Comparison of ENCODE assay signal across 8 cellular contexts in genomic region chr11:10490032-10490397, GRCh38. TPM values are rescaled to one million over a fixed set of nuclear protein-coding genes. Genes with fewer than 3 reads are reported as not detected.
DNase-seq lines count a peak whose midpoint lies in the region; ATAC-seq and TF ChIP-seq lines count a peak whose summit lies in the region.
"Had no signal": no experiment of that assay in that cellular context is flagged by ENCODE, and none has a peak within 500 bp of the region (broad histone marks: within the 10 kb centered on the region; RNA-seq: fewer than 3 reads in every experiment).

No MANE protein-coding gene starts in this region.

- H2BK120ac ChIP-seq in mesenchymal stem cell (ENCODE audit: low read depth, low read length): no peak overlapping the region

- H3K18ac ChIP-seq in mesenchymal stem cell (ENCODE audit: low read depth in 1 of 2, low read length in 2 of 2): peak overlapping the region; percentile 74 to 98

- H4K8ac ChIP-seq in mesenchymal stem cell (ENCODE audit: low read length): peak overlapping the region; percentile 75

- H3K9ac ChIP-seq in PC-3 (ENCODE audit: low read length): no peak overlapping the region
- H3K9ac ChIP-seq in mesenchymal stem cell (ENCODE audit: low read length): peak overlapping the region; percentile 2

- H3K9me2 ChIP-seq in PC-3 (replicated peaks; ENCODE audit: low read length): no peaks in the 10 kb centered on the region

- 0 out of 2 replicates have a peak, but pooled peaks cover 9% of the 10 kb centered on the region for H3K79me2 ChIP-seq in PC-3 (ENCODE audit: low read length)

- peak overlapping the region; percentile 79 for H2BK15ac ChIP-seq in mesenchymal stem cell (ENCODE audit: low read depth, poor library complexity, severe bottlenecking)

- H2BK5ac ChIP-seq in mesenchymal stem cell (ENCODE audit: low read depth, low read length, poor library complexity, severe bottlenecking): no peak overlapping the region

- no TSS peak for BruUV-seq in PC-3 (replicated peaks; lab: Mats Ljungman, UMichigan)
- BruUV-seq in Calu3 (replicated peaks; lab: Mats Ljungman, UMichigan): no TSS peak

- DNase-seq in PC-3: no peak
- DNase-seq in mesenchymal stem cell: no peak
- DNase-seq in suprapubic skin (ENCODE audit: low spot score in 2 of 2): peak in 1 of 2 donors; percentile 77
- DNase-seq in Calu3: no peak
- no peak for DNase-seq in hepatic stellate cell (ENCODE audit: low spot score)

- no peak overlapping the region for H3K4me3 Mint-ChIP-seq in Calu3 (ENCODE audit: low read depth, unreplicated experiment)

- no peaks in the 10 kb centered on the region for H3K9me3 Mint-ChIP-seq in Calu3 (ENCODE audit: low read depth, unreplicated experiment)

- no peak for TF ChIP-seq POLR2A in suprapubic skin (IDR thresholded peaks at IDR 0.05)

- H2BK12ac ChIP-seq in mesenchymal stem cell (ENCODE audit: low read length in 2 of 2): peak overlapping the region; percentile 96 to 97

- H2AFZ ChIP-seq in PC-3 (ENCODE audit: low read length): no peak overlapping the region
- H2AFZ ChIP-seq in mesenchymal stem cell (ENCODE audit: low read depth, low read length): no peak overlapping the region

- no peak overlapping the region for H3K27ac Mint-ChIP-seq in Calu3 (ENCODE audit: unreplicated experiment)
- H3K27ac Mint-ChIP-seq: progenitor cell of endocrine pancreas had no signal

- H3K4me1 ChIP-seq in PC-3 (ENCODE audit: insufficient read depth, low read length): peaks cover 43% of the 10 kb centered on the region
- H3K4me1 ChIP-seq in mesenchymal stem cell (ENCODE audit: control insufficient read depth, insufficient read depth, low read depth, low read length): peaks cover 28% of the 10 kb centered on the region
- peaks cover 34% of the 10 kb centered on the region for H3K4me1 ChIP-seq in suprapubic skin

- H4K20me1 ChIP-seq in PC-3 (ENCODE audit: low read length): no peaks in the 10 kb centered on the region

- peaks cover 23% of the 10 kb centered on the region for H3K4me1 Mint-ChIP-seq in Calu3 (ENCODE audit: low read depth, unreplicated experiment)

- H3K14ac ChIP-seq in mesenchymal stem cell (ENCODE audit: low read length in 2 of 2): peak overlapping the region in 1 of 2 experiments; percentile 68

- no peak for TF ChIP-seq EP300 in suprapubic skin (IDR thresholded peaks at IDR 0.05)

- TF ChIP-seq CTCF in PC-3 (conservative IDR thresholded peaks at IDR 0.05; ENCODE audit: low read depth, low read length) (no peak), suprapubic skin (IDR thresholded peaks at IDR 0.05) (no peak), Calu3 (IDR thresholded peaks at IDR 0.05; ENCODE audit: unreplicated experiment) (no peak)

- no peaks in the 10 kb centered on the region; the same call in 1 of the 2 replicates for H3K36me3 ChIP-seq in PC-3 (ENCODE audit: low read depth, low read length)
- H3K36me3 ChIP-seq in mesenchymal stem cell (ENCODE audit: control insufficient read depth in 1 of 2, insufficient read depth in 2 of 2, low read depth in 1 of 2, low read length in 2 of 2): peaks cover 47 to 73% of the 10 kb centered on the region in 2 experiments
- peaks cover 16% of the 10 kb centered on the region for H3K36me3 ChIP-seq in suprapubic skin

- 94% methylated on average over 5 of the region's 5 CpGs for WGBS in mesenchymal stem cell
- WGBS in suprapubic skin: 64% methylated on average over 5 of the region's 5 CpGs

- no peak overlapping the region for H3K23ac ChIP-seq in mesenchymal stem cell (ENCODE audit: low read length in 2 of 2)

- peak overlapping the region; percentile 79 for H3K27ac ChIP-seq in PC-3 (ENCODE audit: low read length)
- H3K27ac ChIP-seq in angular gyrus (ENCODE audit: low read depth, low read length): peak overlapping the region; percentile 97
- H3K27ac ChIP-seq in mesenchymal stem cell (ENCODE audit: low read length, poor library complexity, severe bottlenecking): peak overlapping the region; percentile 91
- peak overlapping the region; percentile 90 for H3K27ac ChIP-seq in suprapubic skin

- H3K36me3 Mint-ChIP-seq in Calu3 (ENCODE audit: insufficient read depth, unreplicated experiment): peaks cover 11% of the 10 kb centered on the region

- H2AK5ac ChIP-seq in mesenchymal stem cell (ENCODE audit: low read length, severe bottlenecking): peak overlapping the region; percentile 78

- H3K27me3 Mint-ChIP-seq in Calu3 (ENCODE audit: unreplicated experiment): no peaks in the 10 kb centered on the region
- H3K27me3 Mint-ChIP-seq: progenitor cell of endocrine pancreas had no signal

- H3F3A ChIP-seq in PC-3 (ENCODE audit: low read length, unreplicated experiment): no peaks in the 10 kb centered on the region

- H3K4me3 ChIP-seq in PC-3 (ENCODE audit: low read length) (no peak overlapping the region), mesenchymal stem cell (ENCODE audit: insufficient read depth in 1 of 2, low read depth in 1 of 2, low read length in 2 of 2) (no peak overlapping the region), suprapubic skin (no peak overlapping the region)

- H3K4me2 ChIP-seq in PC-3 (ENCODE audit: low read length): peak overlapping the region; percentile 24
- no peak overlapping the region for H3K4me2 ChIP-seq in mesenchymal stem cell (ENCODE audit: low read length, poor library complexity, severe bottlenecking)

- H3K9me3 ChIP-seq in PC-3 (ENCODE audit: low read length) (no peaks in the 10 kb centered on the region), mesenchymal stem cell (ENCODE audit: control insufficient read depth, low read length) (no peaks in the 10 kb centered on the region), suprapubic skin (no peaks in the 10 kb centered on the region)

- H3K27me3 ChIP-seq in PC-3 (ENCODE audit: low read length) (no peaks in the 10 kb centered on the region), mesenchymal stem cell (ENCODE audit: control insufficient read depth in 1 of 2, insufficient read depth in 1 of 2, low read length in 2 of 2) (no peaks in the 10 kb centered on the region), suprapubic skin (no peaks in the 10 kb centered on the region)

- H4K91ac ChIP-seq in mesenchymal stem cell (ENCODE audit: low read length): peak overlapping the region; percentile 97

- POLR2A ChIA-PET in PC-3 (lab: Charles Lee; ENCODE audit: unreplicated experiment): no interaction called here

- peak overlapping the region; percentile 71 to 83 for H3K4ac ChIP-seq in mesenchymal stem cell (ENCODE audit: low read depth in 1 of 2, low read length in 2 of 2)

- intact Hi-C loops in PC-3 (cut with micrococcal nuclease): loop anchor here (1.0 kb wide), 1 partner anchor 35 kb away; the partner anchor contains the start of gene AMPD3
- intact Hi-C loops in Calu3 (cut with micrococcal nuclease; ENCODE audit: unreplicated experiment): no loop called here

- peaks cover 30% of the 10 kb centered on the region for H3K79me1 ChIP-seq in mesenchymal stem cell (replicated peaks; ENCODE audit: low read length, poor library complexity, severe bottlenecking)

- CTCF ChIA-PET in PC-3 (lab: Charles Lee): interaction anchor here (1.0 kb wide), 1 partner anchor 76 kb away, joined by 3 read pairs; no protein-coding TSS in a partner anchor
- CTCF ChIA-PET in Calu3 (lab: Charles Lee): no interaction called here

- ATAC-seq in PC-3: no peak
- no peak for ATAC-seq in GM19467 (IDR thresholded peaks at IDR 0.05; ENCODE audit: unreplicated experiment)

RNA-seq across cellular contexts. Expression of gene AMPD3, which starts 35.0 kb away (rescaled TPM):
- total RNA-seq in PC-3 (2014; rRNA removed): 11.8 and 16.5 TPM in 2 replicates
- 19.4 TPM for polyA plus RNA-seq in mesenchymal stem cell (2013, experiment 1 of 2)
- 19.7 TPM for polyA plus RNA-seq in mesenchymal stem cell (2013, experiment 2 of 2)
- 10 to 100 TPM; 23.5 to 51.7 (median 27.4) TPM for total RNA-seq in suprapubic skin
- 2.1 and 3.1 TPM in 2 replicates for total RNA-seq in Calu3 (2022)

RNA-seq across cellular contexts. Expression of gene RNF141, which starts 51.0 kb away (rescaled TPM):
- total RNA-seq in PC-3 (2014; rRNA removed) (12.6 and 13.8 TPM in 2 replicates), suprapubic skin (10 to 100 TPM; 68.2 to 83.4 (median 73.7) TPM), Calu3 (2022) (33.9 and 40.3 TPM in 2 replicates)
- polyA plus RNA-seq in mesenchymal stem cell (2013, experiment 1 of 2): 22.6 TPM
- polyA plus RNA-seq in mesenchymal stem cell (2013, experiment 2 of 2): 23.1 TPM
